Comparison of ENCODE assay signal across 9 cellular contexts in the genomic region with DNA sequence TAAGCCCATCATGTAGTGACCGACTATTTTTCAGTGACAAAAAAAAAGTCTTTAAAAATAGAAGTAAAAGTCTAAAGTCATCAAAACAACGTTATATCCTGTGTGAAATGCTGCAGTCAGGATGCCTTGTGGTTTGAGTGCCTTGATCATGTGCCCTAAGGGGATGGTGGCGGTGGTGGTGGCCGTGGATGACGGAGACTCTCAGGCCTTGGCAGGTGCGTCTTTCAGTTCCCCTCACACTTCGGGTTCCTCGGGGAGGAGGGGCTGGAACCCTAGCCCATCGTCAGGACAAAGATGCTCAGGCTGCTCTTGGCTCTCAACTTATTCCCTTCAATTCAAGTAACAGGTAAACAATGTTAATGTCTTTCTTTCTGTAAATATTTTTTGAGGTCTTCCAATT. TPM values are rescaled to one million over a fixed set of nuclear protein-coding genes. Genes with fewer than 3 reads are reported as not detected.
DNase-seq lines count a peak whose midpoint lies in the region; ATAC-seq and TF ChIP-seq lines count a peak whose summit lies in the region.
"Had no signal": no experiment of that assay in that cellular context is flagged by ENCODE, and none has a peak within 500 bp of the region (broad histone marks: within the 10 kb centered on the region; RNA-seq: fewer than 3 reads in every experiment).

Gene CD28, plus strand, starts transcription at position 237 of the 400 bp plus-strand sequence. Its CDS starts 58 bp downstream, at position 295.

- H3K9me2 ChIP-seq in OCI-LY7 (ENCODE audit: insufficient read depth, low read length): no peaks in the 10 kb centered on the region

- H3K4me1 Mint-ChIP-seq in activated naive CD4-positive, alpha-beta T cell treated with anti-CD3 and anti-CD28 coated beads for 36 hours (ENCODE audit: low read depth): peaks cover 37% of the 10 kb centered on the region

- peak; percentile 99 for ATAC-seq in HG02571 (IDR thresholded peaks at IDR 0.05; ENCODE audit: unreplicated experiment)

- peak within 1 kb of the TSS; percentile 83 for H3K27ac ChIP-seq in OCI-LY7 (ENCODE audit: low read depth, low read length, poor library complexity, severe bottlenecking)

- BruUV-seq in OCI-LY7 (replicated peaks; lab: Mats Ljungman, UMichigan): no TSS peak

- POLR2A ChIA-PET in GM10248 (lab: Yijun Ruan, JAX) (no interaction called here), OCI-LY7 (lab: Charles Lee) (interaction anchor here (0.5 to 4.9 kb wide), 19 partner anchors 10 to 1056 kb away, joined by 3 to 62 read pairs (median 5); no protein-coding TSS in a partner anchor)

- H4K20me1 ChIP-seq in OCI-LY7 (ENCODE audit: insufficient read depth, low read length): no peaks in the 10 kb centered on the region

- H3K9me3 Mint-ChIP-seq in activated naive CD4-positive, alpha-beta T cell treated with anti-CD3 and anti-CD28 coated beads for 36 hours: peaks cover 7% of the 10 kb centered on the region

- peaks cover 19% of the 10 kb centered on the region for H3K36me3 ChIP-seq in OCI-LY7 (ENCODE audit: insufficient read depth, low read length)
- no peaks in the 10 kb centered on the region for H3K36me3 ChIP-seq in MG63
- H3K36me3 ChIP-seq: tibial nerve had no signal

- no peak for TF ChIP-seq CTCF in GM10248 (IDR thresholded peaks at IDR 0.05; ENCODE audit: control extremely low read depth, extremely low read depth, low read depth, missing control alignments)
- no peak for TF ChIP-seq CTCF in OCI-LY7 (conservative IDR thresholded peaks at IDR 0.05; ENCODE audit: low read length)

- peak within 1 kb of the TSS; percentile 71 for H3K4me3 ChIP-seq in OCI-LY7 (ENCODE audit: low read depth, low read length, poor library complexity, severe bottlenecking)
- H3K4me3 ChIP-seq in MG63: no peak within 1 kb of the TSS
- H3K4me3 ChIP-seq: tibial nerve had no signal

- H3K27me3 Mint-ChIP-seq in activated naive CD4-positive, alpha-beta T cell treated with anti-CD3 and anti-CD28 coated beads for 36 hours (ENCODE audit: low read depth): no peaks in the 10 kb centered on the region

- H3K9me3 ChIP-seq in OCI-LY7 (ENCODE audit: low read length) (peaks cover 12% of the 10 kb centered on the region), MG63 (no peaks in the 10 kb centered on the region)

- peaks cover 49% of the 10 kb centered on the region for H3K79me2 ChIP-seq in OCI-LY7 (ENCODE audit: insufficient read depth, low read depth, low read length)

- peak within 1 kb of the TSS; percentile 93 for H3K27ac Mint-ChIP-seq in activated naive CD4-positive, alpha-beta T cell treated with anti-CD3 and anti-CD28 coated beads for 36 hours

- CTCF ChIA-PET in GM10248 (lab: Yijun Ruan, JAX) (interaction anchor here (1.0 to 1.3 kb wide), 2 partner anchors 12 to 14 kb away, joined by 5 read pairs; no protein-coding TSS in a partner anchor), OCI-LY7 (lab: Charles Lee; ENCODE audit: unreplicated experiment) (interaction anchor here (0.8 to 1.2 kb wide), 3 partner anchors 15 to 109 kb away, joined by 3 read pairs; no protein-coding TSS in a partner anchor)
- CTCF ChIA-PET in activated naive CD4-positive, alpha-beta T cell treated with anti-CD3 and anti-CD28 coated beads for 36 hours (lab: Charles Lee): interaction anchor here (1.3 to 2.5 kb wide), 3 partner anchors 12 to 34 kb away, joined by 7 to 14 read pairs (median 9); no protein-coding TSS in a partner anchor

- H3K4me2 ChIP-seq in OCI-LY7 (ENCODE audit: low read length): peak within 1 kb of the TSS; percentile 69

- peak; percentile 84 for DNase-seq in GM10248 (ENCODE audit: extremely low spot score)
- peak; percentile 98 for DNase-seq in OCI-LY7 (ENCODE audit: low spot score)
- peak; percentile 97 for DNase-seq in activated naive CD4-positive, alpha-beta T cell treated with anti-CD3 and anti-CD28 coated beads for 36 hours
- peak; percentile 93 for DNase-seq in stimulated activated CD4-positive, alpha-beta T cell treated with anti-CD3 and anti-CD28 coated beads, Interleukin-1b, Interleukin-23, amount 100 ng/mL, for 48 hours
- DNase-seq in MG63: no peak
- no peak for DNase-seq in DMS 273 (lab: John Stamatoyannopoulos, UW; ENCODE audit: unreplicated experiment)
- DNase-seq in NCI-H1105 treated with DMSO at 0.1 percent for 48 hours (lab: John Stamatoyannopoulos, UW): no peak

- peak within 1 kb of the TSS; percentile 53; the same call in 1 of the 2 replicates for H2AFZ ChIP-seq in OCI-LY7 (ENCODE audit: low read length)

- intact Hi-C loops in OCI-LY7 (cut with micrococcal nuclease; ENCODE audit: unreplicated experiment): loop anchor here (1.0 to 5.0 kb wide), 7 partner anchors 16 to 174 kb away; no protein-coding TSS in a partner anchor
- intact Hi-C loops in activated naive CD4-positive, alpha-beta T cell treated with anti-CD3 and anti-CD28 coated beads for 36 hours (cut with micrococcal nuclease): loop anchor here (1.0 to 5.0 kb wide), 7 partner anchors 24 to 1439 kb away; partner anchors contain the start of gene NOP58

- H3K4me3 Mint-ChIP-seq in activated naive CD4-positive, alpha-beta T cell treated with anti-CD3 and anti-CD28 coated beads for 36 hours: peak within 1 kb of the TSS; percentile 89

- no peaks in the 10 kb centered on the region for H3K27me3 ChIP-seq in MG63
- H3K27me3 ChIP-seq: tibial nerve had no signal

- peaks cover 24% of the 10 kb centered on the region for H3K36me3 Mint-ChIP-seq in activated naive CD4-positive, alpha-beta T cell treated with anti-CD3 and anti-CD28 coated beads for 36 hours (ENCODE audit: low read depth)

- peaks cover 70% of the 10 kb centered on the region for H3K4me1 ChIP-seq in OCI-LY7 (ENCODE audit: insufficient read depth, low read length, poor library complexity, severe bottlenecking)

RNA-seq across cellular contexts. Expression of gene CD28, which starts in this region (rescaled TPM):
- total RNA-seq in OCI-LY7 (2014; rRNA removed; shearing (Covaris generic)): 0.49 and 0.92 TPM in 2 replicates
- 22.3 and 44.6 TPM in 2 replicates for total RNA-seq in OCI-LY7 (2022)
- 100 to 1,000 TPM; 165 to 167 TPM for total RNA-seq in activated naive CD4-positive, alpha-beta T cell treated with anti-CD3 and anti-CD28 coated beads for 36 hours
- total RNA-seq in MG63 (2014; rRNA removed; shearing (Covaris generic); ENCODE audit: low replicate concordance): 0.10 TPM in 1 of 2 replicates, not detected in the other

Comparison
In these comparisons a context has a peak if more than half of its experiments do, and no peak if none do; other contexts are left out.
1. DNase-seq: peak in GM10248 (single experiment), OCI-LY7 (single experiment), activated naive CD4-positive, alpha-beta T cell treated with anti-CD3 and anti-CD28 coated beads for 36 hours (single experiment) and stimulated activated CD4-positive, alpha-beta T cell treated with anti-CD3 and anti-CD28 coated beads, Interleukin-1b, Interleukin-23, amount 100 ng/mL, for 48 hours (single experiment); none in MG63 (single experiment), DMS 273 (single experiment) and NCI-H1105 treated with DMSO at 0.1 percent for 48 hours (single experiment).